1 cellular context compared by ENCODE assay signal in genomic region chr7:17996442-17997223, GRCh38.
TF ChIP-seq lines count a peak whose summit lies in the region.

No MANE protein-coding gene starts in this region.

TF ChIP-seq in K562, 482 proteins besides CTCF, POLR2A, EP300 and RAD21 (continued from another document):
- TF ChIP-seq, protein P1, sequence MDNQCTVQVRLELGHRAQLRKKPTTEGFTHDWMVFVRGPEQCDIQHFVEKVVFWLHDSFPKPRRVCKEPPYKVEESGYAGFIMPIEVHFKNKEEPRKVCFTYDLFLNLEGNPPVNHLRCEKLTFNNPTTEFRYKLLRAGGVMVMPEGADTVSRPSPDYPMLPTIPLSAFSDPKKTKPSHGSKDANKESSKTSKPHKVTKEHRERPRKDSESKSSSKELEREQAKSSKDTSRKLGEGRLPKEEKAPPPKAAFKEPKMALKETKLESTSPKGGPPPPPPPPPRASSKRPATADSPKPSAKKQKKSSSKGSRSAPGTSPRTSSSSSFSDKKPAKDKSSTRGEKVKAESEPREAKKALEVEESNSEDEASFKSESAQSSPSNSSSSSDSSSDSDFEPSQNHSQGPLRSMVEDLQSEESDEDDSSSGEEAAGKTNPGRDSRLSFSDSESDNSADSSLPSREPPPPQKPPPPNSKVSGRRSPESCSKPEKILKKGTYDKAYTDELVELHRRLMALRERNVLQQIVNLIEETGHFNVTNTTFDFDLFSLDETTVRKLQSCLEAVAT (IDR thresholded peaks at IDR 0.05), result no peak
- TF ChIP-seq MAFF (IDR thresholded peaks at IDR 0.05; ENCODE audit: low read length), result peak; percentile 56; the same call in 1 of the 2 replicates
TF ChIP-seq in K562: peak in this region for 4.
